ENCODE assay signal across 17 cellular contexts in the genomic region with DNA sequence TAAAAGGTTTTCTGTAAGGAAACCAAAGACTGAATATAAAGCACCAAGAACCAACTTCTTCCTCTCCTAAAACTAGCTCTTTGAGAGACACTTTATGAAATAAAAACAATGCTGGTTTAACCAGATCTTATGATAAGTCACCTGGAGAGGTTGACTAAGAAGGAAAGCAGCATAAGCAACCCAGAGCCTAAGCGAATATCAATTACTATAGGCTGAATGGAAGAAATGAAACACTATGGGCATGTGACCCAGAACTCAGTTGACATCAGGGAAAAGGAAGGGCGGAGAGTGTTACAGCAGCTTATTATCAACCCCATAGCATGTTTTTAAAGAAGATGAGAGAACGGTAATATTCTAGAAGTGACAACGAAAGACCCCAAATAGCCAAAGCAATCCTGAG.
DNase-seq lines count a peak whose midpoint lies in the region; ATAC-seq and TF ChIP-seq lines count a peak whose summit lies in the region.
"Had no signal": no experiment of that assay in that cellular context is flagged by ENCODE, and none has a peak within 500 bp of the region (broad histone marks: within the 10 kb centered on the region; RNA-seq: fewer than 3 reads in every experiment).

No MANE protein-coding gene starts in this region.

- no peaks in the 10 kb centered on the region for H3K36me3 Mint-ChIP-seq in activated CD8-positive, alpha-beta T cell treated with anti-CD3 and anti-CD28 coated beads for 36 hours (ENCODE audit: low read depth)
- no peaks in the 10 kb centered on the region for H3K36me3 Mint-ChIP-seq in activated CD8-positive, alpha-beta T cell treated with anti-CD3 and anti-CD28 coated beads, Interleukin-2, amount 10 ng/mL, durations not matched to agents 7 days and 5 days (ENCODE audit: low read depth)
- peaks cover 1% of the 10 kb centered on the region for H3K36me3 Mint-ChIP-seq in activated naive CD4-positive, alpha-beta T cell treated with anti-CD3 and anti-CD28 coated beads, Interleukin-2, amount 50 U/mL, for 24 hours
- no peaks in the 10 kb centered on the region for H3K36me3 Mint-ChIP-seq in activated naive CD8-positive, alpha-beta T cell
- no peaks in the 10 kb centered on the region for H3K36me3 Mint-ChIP-seq in stimulated activated effector memory CD8-positive, alpha-beta T cell treated with anti-CD3 and anti-CD28 coated beads, Interleukin-12 subunit alpha, Interleukin-12 subunit beta, amount 100 ng/mL, for 72 hours
- H3K36me3 Mint-ChIP-seq: CD8-positive, alpha-beta T cell had no signal

- no peak for TF ChIP-seq CTCF in activated CD8-positive, alpha-beta T cell treated with anti-CD3 and anti-CD28 coated beads for 36 hours (IDR thresholded peaks at IDR 0.05)

- peak; percentile 49 for ATAC-seq in activated CD8-positive, alpha-beta T cell treated with anti-CD3 and anti-CD28 coated beads for 36 hours
- no peak for ATAC-seq in activated CD8-positive, alpha-beta T cell treated with anti-CD3 and anti-CD28 coated beads, Interleukin-2, amount 10 ng/mL, durations not matched to agents 7 days and 5 days
- peak; percentile 26 for ATAC-seq in stimulated activated effector memory CD8-positive, alpha-beta T cell treated with anti-CD3 and anti-CD28 coated beads, Interleukin-12 subunit alpha, Interleukin-12 subunit beta, amount 100 ng/mL, for 72 hours
- no peak for ATAC-seq in HG03159 (IDR thresholded peaks at IDR 0.05; ENCODE audit: unreplicated experiment)
- ATAC-seq: CD8-positive, alpha-beta T cell; GM12878; HCT116 had no signal

- no peak overlapping the region for H3K4me3 Mint-ChIP-seq in activated CD8-positive, alpha-beta T cell treated with anti-CD3 and anti-CD28 coated beads for 36 hours
- H3K4me3 Mint-ChIP-seq in activated CD8-positive, alpha-beta T cell treated with anti-CD3 and anti-CD28 coated beads, Interleukin-2, amount 10 ng/mL, durations not matched to agents 7 days and 5 days: no peak overlapping the region
- no peak overlapping the region for H3K4me3 Mint-ChIP-seq in activated naive CD4-positive, alpha-beta T cell treated with anti-CD3 and anti-CD28 coated beads, Interleukin-2, amount 50 U/mL, for 24 hours
- no peak overlapping the region for H3K4me3 Mint-ChIP-seq in activated naive CD8-positive, alpha-beta T cell
- H3K4me3 Mint-ChIP-seq in stimulated activated effector memory CD8-positive, alpha-beta T cell treated with anti-CD3 and anti-CD28 coated beads, Interleukin-12 subunit alpha, Interleukin-12 subunit beta, amount 100 ng/mL, for 72 hours: no peak overlapping the region
- H3K4me3 Mint-ChIP-seq: B cell; CD8-positive, alpha-beta T cell; HFFc6 had no signal

- intact Hi-C loops in activated CD8-positive, alpha-beta T cell treated with anti-CD3 and anti-CD28 coated beads for 36 hours (cut with micrococcal nuclease): no loop called here

- no peak for DNase-seq in activated CD8-positive, alpha-beta T cell treated with anti-CD3 and anti-CD28 coated beads for 36 hours
- DNase-seq in activated CD8-positive, alpha-beta T cell treated with anti-CD3 and anti-CD28 coated beads, Interleukin-2, amount 10 ng/mL, durations not matched to agents 7 days and 5 days: no peak
- DNase-seq in activated naive CD4-positive, alpha-beta T cell treated with anti-CD3 and anti-CD28 coated beads, Interleukin-2, amount 50 U/mL, for 16 hours: no peak
- no peak for DNase-seq in stimulated activated effector memory CD8-positive, alpha-beta T cell treated with anti-CD3 and anti-CD28 coated beads, Interleukin-12 subunit alpha, Interleukin-12 subunit beta, amount 100 ng/mL, for 72 hours (ENCODE audit: low spot score in 2 of 2)
- DNase-seq: Calu3; CD8-positive, alpha-beta T cell; DND-41; EL; GOT3; H7; HFFc6 had no signal

- H3K27ac Mint-ChIP-seq in activated CD8-positive, alpha-beta T cell treated with anti-CD3 and anti-CD28 coated beads for 36 hours: no peak overlapping the region
- H3K27ac Mint-ChIP-seq in activated CD8-positive, alpha-beta T cell treated with anti-CD3 and anti-CD28 coated beads, Interleukin-2, amount 10 ng/mL, durations not matched to agents 7 days and 5 days: no peak overlapping the region
- peak overlapping the region; percentile 12 for H3K27ac Mint-ChIP-seq in activated naive CD4-positive, alpha-beta T cell treated with anti-CD3 and anti-CD28 coated beads, Interleukin-2, amount 50 U/mL, for 24 hours
- peak overlapping the region; percentile 47 for H3K27ac Mint-ChIP-seq in activated naive CD8-positive, alpha-beta T cell
- H3K27ac Mint-ChIP-seq in stimulated activated effector memory CD8-positive, alpha-beta T cell treated with anti-CD3 and anti-CD28 coated beads, Interleukin-12 subunit alpha, Interleukin-12 subunit beta, amount 100 ng/mL, for 72 hours: no peak overlapping the region
- H3K27ac Mint-ChIP-seq: B cell; CD8-positive, alpha-beta T cell; HFFc6 had no signal

- CTCF ChIA-PET in activated CD8-positive, alpha-beta T cell treated with anti-CD3 and anti-CD28 coated beads for 36 hours (lab: Charles Lee): no interaction called here
- CTCF ChIA-PET in activated CD8-positive, alpha-beta T cell treated with anti-CD3 and anti-CD28 coated beads, Interleukin-2, amount 10 ng/mL, durations not matched to agents 7 days and 5 days (lab: Charles Lee): no interaction called here

- H3K9me3 Mint-ChIP-seq in activated CD8-positive, alpha-beta T cell treated with anti-CD3 and anti-CD28 coated beads for 36 hours: peaks cover 7% of the 10 kb centered on the region
- H3K9me3 Mint-ChIP-seq in activated CD8-positive, alpha-beta T cell treated with anti-CD3 and anti-CD28 coated beads, Interleukin-2, amount 10 ng/mL, durations not matched to agents 7 days and 5 days (ENCODE audit: insufficient read depth): peaks cover 4% of the 10 kb centered on the region
- peaks cover 13% of the 10 kb centered on the region for H3K9me3 Mint-ChIP-seq in activated naive CD4-positive, alpha-beta T cell treated with anti-CD3 and anti-CD28 coated beads, Interleukin-2, amount 50 U/mL, for 24 hours
- H3K9me3 Mint-ChIP-seq in activated naive CD8-positive, alpha-beta T cell (ENCODE audit: low read depth): peaks cover 5% of the 10 kb centered on the region
- peaks cover 7% of the 10 kb centered on the region for H3K9me3 Mint-ChIP-seq in stimulated activated effector memory CD8-positive, alpha-beta T cell treated with anti-CD3 and anti-CD28 coated beads, Interleukin-12 subunit alpha, Interleukin-12 subunit beta, amount 100 ng/mL, for 72 hours

- peaks cover 8% of the 10 kb centered on the region for H3K4me1 Mint-ChIP-seq in activated CD8-positive, alpha-beta T cell treated with anti-CD3 and anti-CD28 coated beads for 36 hours (ENCODE audit: low read depth)
- H3K4me1 Mint-ChIP-seq in activated CD8-positive, alpha-beta T cell treated with anti-CD3 and anti-CD28 coated beads, Interleukin-2, amount 10 ng/mL, durations not matched to agents 7 days and 5 days (ENCODE audit: low read depth): no peaks in the 10 kb centered on the region
- H3K4me1 Mint-ChIP-seq in activated naive CD4-positive, alpha-beta T cell treated with anti-CD3 and anti-CD28 coated beads, Interleukin-2, amount 50 U/mL, for 24 hours: peaks cover 5% of the 10 kb centered on the region
- H3K4me1 Mint-ChIP-seq in activated naive CD8-positive, alpha-beta T cell (ENCODE audit: low read depth): peaks cover 4% of the 10 kb centered on the region
- H3K4me1 Mint-ChIP-seq in stimulated activated effector memory CD8-positive, alpha-beta T cell treated with anti-CD3 and anti-CD28 coated beads, Interleukin-12 subunit alpha, Interleukin-12 subunit beta, amount 100 ng/mL, for 72 hours: no peaks in the 10 kb centered on the region
- H3K4me1 Mint-ChIP-seq: B cell had no signal

- peaks cover 38% of the 10 kb centered on the region for H3K27me3 Mint-ChIP-seq in activated CD8-positive, alpha-beta T cell treated with anti-CD3 and anti-CD28 coated beads for 36 hours
- peaks cover 24% of the 10 kb centered on the region for H3K27me3 Mint-ChIP-seq in activated CD8-positive, alpha-beta T cell treated with anti-CD3 and anti-CD28 coated beads, Interleukin-2, amount 10 ng/mL, durations not matched to agents 7 days and 5 days (ENCODE audit: low read depth)
- H3K27me3 Mint-ChIP-seq in activated naive CD4-positive, alpha-beta T cell treated with anti-CD3 and anti-CD28 coated beads, Interleukin-2, amount 50 U/mL, for 24 hours: peaks cover 19% of the 10 kb centered on the region
- peaks cover 20% of the 10 kb centered on the region for H3K27me3 Mint-ChIP-seq in activated naive CD8-positive, alpha-beta T cell

- POLR2A ChIA-PET in activated CD8-positive, alpha-beta T cell treated with anti-CD3 and anti-CD28 coated beads for 36 hours (lab: Charles Lee): no interaction called here
- POLR2A ChIA-PET in activated CD8-positive, alpha-beta T cell treated with anti-CD3 and anti-CD28 coated beads, Interleukin-2, amount 10 ng/mL, durations not matched to agents 7 days and 5 days (lab: Charles Lee): no interaction called here

Comparison
In these comparisons a context has a peak if more than half of its experiments do, and no peak if none do; other contexts are left out.
1. ATAC-seq: peak in activated CD8-positive, alpha-beta T cell treated with anti-CD3 and anti-CD28 coated beads for 36 hours (single experiment) and stimulated activated effector memory CD8-positive, alpha-beta T cell treated with anti-CD3 and anti-CD28 coated beads, Interleukin-12 subunit alpha, Interleukin-12 subunit beta, amount 100 ng/mL, for 72 hours (single experiment); none in activated CD8-positive, alpha-beta T cell treated with anti-CD3 and anti-CD28 coated beads, Interleukin-2, amount 10 ng/mL, durations not matched to agents 7 days and 5 days (single experiment) and HG03159 (single experiment).
2. H3K27ac Mint-ChIP-seq: peak in activated naive CD4-positive, alpha-beta T cell treated with anti-CD3 and anti-CD28 coated beads, Interleukin-2, amount 50 U/mL, for 24 hours (single experiment) and activated naive CD8-positive, alpha-beta T cell (single experiment); none in activated CD8-positive, alpha-beta T cell treated with anti-CD3 and anti-CD28 coated beads for 36 hours (single experiment), activated CD8-positive, alpha-beta T cell treated with anti-CD3 and anti-CD28 coated beads, Interleukin-2, amount 10 ng/mL, durations not matched to agents 7 days and 5 days (single experiment) and stimulated activated effector memory CD8-positive, alpha-beta T cell treated with anti-CD3 and anti-CD28 coated beads, Interleukin-12 subunit alpha, Interleukin-12 subunit beta, amount 100 ng/mL, for 72 hours (single experiment).